In the genomic region with DNA sequence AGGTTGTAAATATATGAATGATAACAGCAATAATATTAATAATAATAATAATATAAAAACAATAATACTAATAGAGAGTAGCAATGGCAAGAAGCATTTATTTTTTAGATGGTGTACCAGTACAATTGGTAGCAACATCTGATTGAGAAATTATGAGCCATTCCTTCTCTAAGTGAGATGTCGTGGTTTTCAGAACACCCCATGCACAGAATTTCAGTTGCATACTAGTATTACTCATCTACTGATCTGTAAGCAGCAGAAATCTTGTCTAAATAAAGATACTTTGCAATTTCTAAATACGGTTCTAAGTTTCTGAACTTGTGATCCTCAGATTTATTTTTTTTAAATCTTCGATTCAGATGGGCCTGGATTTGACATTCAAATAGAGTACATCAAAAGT, we compare ENCODE assay signal across 19 cellular contexts.
DNase-seq lines count a peak whose midpoint lies in the region; ATAC-seq, FAIRE-seq and TF ChIP-seq lines count a peak whose summit lies in the region.
"Had no signal": no experiment of that assay in that cellular context is flagged by ENCODE, and none has a peak within 500 bp of the region (broad histone marks: within the 10 kb centered on the region; RNA-seq: fewer than 3 reads in every experiment).

No MANE protein-coding gene starts in this region.

- H3K27me3 ChIP-seq in SU-DHL-6 (ENCODE audit: low read length), result no peaks in the 10 kb centered on the region
- no peaks in the 10 kb centered on the region for H3K27me3 ChIP-seq in GM23248 (replicated peaks; ENCODE audit: insufficient read depth)
- H3K27me3 ChIP-seq: SJCRH30 had no signal

- H3F3A ChIP-seq in SU-DHL-6 (ENCODE audit: insufficient read depth), result no peaks in the 10 kb centered on the region
- H3F3A ChIP-seq in GM23248 (ENCODE audit: insufficient read depth), result no peaks in the 10 kb centered on the region

- 13 to 14% methylated on average over 3 of the region's 3 CpGs for WGBS in GM23248 (ENCODE audit: low coverage in 1 of 2, low lambda C conversion rate in 2 of 2, missing lambda C conversion rate in 2 of 2), 2 experiments

- FAIRE-seq in GM19239 (lab: Jason Lieb, UNC), result no peak

- no peak overlapping the region for H3K4me3 ChIP-seq in SU-DHL-6 (ENCODE audit: insufficient read depth, low read length, poor library complexity, severe bottlenecking)
- no peak overlapping the region for H3K4me3 ChIP-seq in choroid plexus epithelial cell (ENCODE audit: low read depth, low read length)
- no peak overlapping the region for H3K4me3 ChIP-seq in GM23248
- H3K4me3 ChIP-seq: HAP-1, PC-9, SJCRH30 had no signal

- ATAC-seq in HG03432 (IDR thresholded peaks at IDR 0.05; ENCODE audit: unreplicated experiment) (peak; percentile 70), GM21390 (IDR thresholded peaks at IDR 0.05; ENCODE audit: unreplicated experiment) (no peak)

- no peak overlapping the region for H3K9ac ChIP-seq in SU-DHL-6 (ENCODE audit: low read length)
- no peak overlapping the region for H3K9ac ChIP-seq in GM23248

- TF ChIP-seq CTCF in SU-DHL-6 (IDR thresholded peaks at IDR 0.05; ENCODE audit: insufficient read depth, low read length, poor library complexity, severe bottlenecking) (no peak), choroid plexus epithelial cell (conservative IDR thresholded peaks at IDR 0.05; ENCODE audit: low read depth, low read length) (no peak)

- H4K20me1 ChIP-seq in SU-DHL-6 (ENCODE audit: low read depth, low read length) (no peaks in the 10 kb centered on the region), GM23248 (ENCODE audit: insufficient read depth) (no peaks in the 10 kb centered on the region)

- H2AFZ ChIP-seq in SU-DHL-6 (ENCODE audit: low read depth, low read length, severe bottlenecking) (peak overlapping the region; percentile 50), GM23248 (no peak overlapping the region)
- H2AFZ ChIP-seq: PC-9 had no signal

- H3K36me3 ChIP-seq in SU-DHL-6 (ENCODE audit: low read length) (peaks cover 3% of the 10 kb centered on the region; the same call in 1 of the 2 replicates), GM23248 (ENCODE audit: low read depth) (no peaks in the 10 kb centered on the region)
- H3K36me3 ChIP-seq: HAP-1, SJCRH30 had no signal

- no peak overlapping the region for H3K4me2 ChIP-seq in SU-DHL-6 (ENCODE audit: low read depth, low read length, poor library complexity, severe bottlenecking)
- H3K4me2 ChIP-seq in GM23248 (ENCODE audit: unreplicated experiment), result no peak overlapping the region
- H3K4me2 ChIP-seq: PC-9 had no signal

- peak; percentile 7 for DNase-seq in choroid plexus epithelial cell (ENCODE audit: low read depth)
- peak; percentile 3 for DNase-seq in kidney tubule cell (ENCODE audit: low spot score)
- no peak for DNase-seq in GM19239 (ENCODE audit: insufficient read length, low spot score)
- no peak for DNase-seq in iPS-NIHi7 (ENCODE audit: extremely low spot score)
- DNase-seq in GM23248, result no peak
- DNase-seq: C1 segment of cervical spinal cord, DMS79 treated with DMSO at 0.1 percent for 48 hours, NCI-H1105 treated with DMSO at 0.1 percent for 48 hours, NCI-H1694, NCI-H2081 treated with DMSO at 0.1 percent for 48 hours, NCI-H524, NCI-H82, PC-9, SJCRH30 had no signal

- H3K4me1 ChIP-seq in GM23248 (ENCODE audit: insufficient read depth), result no peaks in the 10 kb centered on the region
- H3K4me1 ChIP-seq: HAP-1, SJCRH30 had no signal

- H3K9me3 ChIP-seq in SU-DHL-6 (ENCODE audit: insufficient read depth, low read length), result no peaks in the 10 kb centered on the region
- peaks cover 6% of the 10 kb centered on the region for H3K9me3 ChIP-seq in GM23248 (ENCODE audit: low read depth)
- H3K9me3 ChIP-seq: HAP-1, SJCRH30 had no signal

- H3K9me2 ChIP-seq in SU-DHL-6 (replicated peaks; ENCODE audit: insufficient read depth, low read length) (no peaks in the 10 kb centered on the region), GM23248 (ENCODE audit: insufficient read depth) (no peaks in the 10 kb centered on the region)

- in situ Hi-C loops in GM23248 (cut with MboI), result no loop called here

- H3K79me2 ChIP-seq in SU-DHL-6 (ENCODE audit: insufficient read depth, low read length) (no peaks in the 10 kb centered on the region), GM23248 (ENCODE audit: insufficient read depth) (no peaks in the 10 kb centered on the region)

- H3K27ac ChIP-seq in SU-DHL-6 (ENCODE audit: low read depth, low read length), result no peak overlapping the region
- H3K27ac ChIP-seq in GM23248, result no peak overlapping the region
- H3K27ac ChIP-seq: PC-9, RWPE1, SJCRH30 had no signal

Comparison
In these comparisons a context has a peak if more than half of its experiments do, and no peak if none do; other contexts are left out.
1. DNase-seq: peak in choroid plexus epithelial cell (single experiment) and kidney tubule cell (single experiment); none in GM19239 (single experiment), iPS-NIHi7 (single experiment) and GM23248 (single experiment).